Comparison of ENCODE assay signal across 20 cellular contexts in the genomic region with DNA sequence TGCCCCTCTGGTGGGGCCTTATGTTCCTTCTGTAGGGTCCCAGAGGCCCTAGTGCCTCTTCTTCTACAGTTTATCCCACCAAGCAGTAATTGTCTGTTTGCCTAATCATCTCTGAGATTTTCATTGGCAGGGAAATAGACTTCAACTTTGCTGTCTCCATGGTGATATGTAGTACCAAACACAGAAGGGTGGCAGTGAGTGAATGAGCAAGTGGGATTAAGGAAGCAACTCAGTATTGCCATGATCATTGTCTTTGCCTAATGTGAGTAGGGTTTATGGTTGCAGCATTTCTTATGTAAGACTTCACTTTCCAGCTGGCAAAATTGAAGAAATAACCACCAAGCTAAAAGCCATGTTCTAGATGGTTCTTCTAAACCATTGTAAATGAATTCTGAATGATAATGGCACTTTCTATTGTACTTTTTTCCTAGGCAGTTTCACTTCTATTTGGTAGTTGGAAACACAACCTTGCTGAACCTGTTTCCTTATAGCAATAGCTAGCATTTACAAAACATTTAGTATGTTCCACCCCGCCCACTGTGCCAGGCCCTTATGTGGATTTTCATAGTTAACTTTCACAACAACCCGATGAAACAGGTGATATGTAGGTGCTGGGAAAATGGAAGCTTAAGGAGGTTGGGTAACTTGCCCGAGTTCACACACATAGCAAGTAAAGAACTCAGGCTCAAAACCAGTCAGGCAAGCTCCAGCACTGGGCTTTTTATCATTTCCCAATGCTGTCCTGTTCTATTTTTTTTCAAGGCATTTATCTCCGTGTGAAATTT. TPM values are rescaled to one million over a fixed set of nuclear protein-coding genes. Genes with fewer than 3 reads are reported as not detected.
A peak's percentile ranks its signal among the peaks of the same experiment; 100 is the strongest.
DNase-seq lines count a peak whose midpoint lies in the region; ATAC-seq and TF ChIP-seq lines count a peak whose summit lies in the region.
"Had no signal": no experiment of that assay in that cellular context is flagged by ENCODE, and none has a peak within 500 bp of the region (broad histone marks: within the 10 kb centered on the region; RNA-seq: fewer than 3 reads in every experiment).

No MANE protein-coding gene starts in this region.

- H4K20me1 ChIP-seq in mammary epithelial cell (ENCODE audit: insufficient read depth, low read length): no peaks in the 10 kb centered on the region

- intact Hi-C loops in Calu3 (cut with micrococcal nuclease; ENCODE audit: unreplicated experiment) (no loop called here), mammary epithelial cell (cut with micrococcal nuclease) (no loop called here), mucosa of descending colon (cut with DNase I, micrococcal nuclease) (no loop called here), natural killer cell (cut with micrococcal nuclease) (no loop called here)

- H3K27ac Mint-ChIP-seq in Calu3 (ENCODE audit: unreplicated experiment) (no peak overlapping the region), natural killer cell (no peak overlapping the region)
- H3K27ac Mint-ChIP-seq: activated CD8-positive, alpha-beta T cell treated with anti-CD3 and anti-CD28 coated beads for 36 hours; activated T-helper 2 cell treated with anti-CD3 and anti-CD28 coated beads, Interferon-gamma antibody, Interleukin-2, Interleukin-4, amounts not matched to agents 10 μg/mL and 5 μg/mL and 100 μg/mL, durations not matched to agents 14 hours and 24 hours and 36 hours had no signal

- H3K9me3 Mint-ChIP-seq in Calu3 (ENCODE audit: low read depth, unreplicated experiment) (no peaks in the 10 kb centered on the region), natural killer cell (no peaks in the 10 kb centered on the region)
- H3K9me3 Mint-ChIP-seq: activated CD8-positive, alpha-beta T cell treated with anti-CD3 and anti-CD28 coated beads for 36 hours; activated T-helper 2 cell treated with anti-CD3 and anti-CD28 coated beads, Interferon-gamma antibody, Interleukin-2, Interleukin-4, amounts not matched to agents 10 μg/mL and 5 μg/mL and 100 μg/mL, durations not matched to agents 14 hours and 24 hours and 36 hours had no signal

- no peak overlapping the region for H3K9ac ChIP-seq in mammary epithelial cell (ENCODE audit: insufficient read depth, low read length)
- H3K9ac ChIP-seq: parathyroid adenoma had no signal

- in situ Hi-C loops in mammary epithelial cell (cut with MboI; ENCODE audit: low sequenced_read_pairs in 2 of 2): no loop called here

- H3K4me1 Mint-ChIP-seq in Calu3 (ENCODE audit: low read depth, unreplicated experiment) (no peaks in the 10 kb centered on the region), natural killer cell (no peaks in the 10 kb centered on the region)

- dilution Hi-C loops in mammary epithelial cell (cut with HindIII; ENCODE audit: low sequenced_read_pairs): no loop called here

- CTCF ChIA-PET in Calu3 (lab: Charles Lee): interaction anchor here (0.6 to 0.8 kb wide), 2 partner anchors 44 to 525 kb away, joined by 3 read pairs; no protein-coding TSS in a partner anchor
- CTCF ChIA-PET in mammary epithelial cell (lab: Charles Lee; ENCODE audit: low non-redundant PET): no interaction called here

- H3K4me2 ChIP-seq in mammary epithelial cell (ENCODE audit: insufficient read depth, low read depth, low read length): no peak overlapping the region

- WGBS in mammary epithelial cell (ENCODE audit: low coverage, missing lambda C conversion rate): 69% methylated on average over 4 of the region's 4 CpGs

- TF ChIP-seq CTCF in Calu3 (IDR thresholded peaks at IDR 0.05; ENCODE audit: unreplicated experiment) (no peak), LNCaP clone FGC (IDR thresholded peaks at IDR 0.05; ENCODE audit: control insufficient read depth, extremely low read depth, insufficient read depth) (no peak), mammary epithelial cell (conservative IDR thresholded peaks at IDR 0.05 in 1 of 2, IDR thresholded peaks at IDR 0.05 in 1 of 2; ENCODE audit: extremely low read depth in 1 of 2, insufficient read depth in 1 of 2, low read depth in 1 of 2, low read length in 2 of 2) (no peak), mucosa of descending colon (IDR thresholded peaks at IDR 0.05) (no peak), natural killer cell (IDR thresholded peaks at IDR 0.05) (no peak)

- H3K79me2 ChIP-seq in mammary epithelial cell (ENCODE audit: insufficient read depth, low read length): no peaks in the 10 kb centered on the region
- H3K79me2 ChIP-seq: parathyroid adenoma had no signal

- H3K4me3 ChIP-seq in LNCaP clone FGC (ENCODE audit: low read depth, low read length): 0 out of 2 replicates have a peak overlapping the region, but pooled peaks have one; percentile 2
- no peak overlapping the region for H3K4me3 ChIP-seq in mammary epithelial cell (replicated peaks in 1 of 3; ENCODE audit: insufficient read depth in 1 of 3, low read depth in 2 of 3, low read length in 3 of 3)
- no peak overlapping the region for H3K4me3 ChIP-seq in mucosa of descending colon
- no peak overlapping the region for H3K4me3 ChIP-seq in H7 (ENCODE audit: insufficient read depth, low read depth, low read length)
- H3K4me3 ChIP-seq: ascending aorta had no signal

- H3K9me3 ChIP-seq in mammary epithelial cell (replicated peaks; ENCODE audit: insufficient read depth, low read length) (no peaks in the 10 kb centered on the region), mucosa of descending colon (no peaks in the 10 kb centered on the region)
- H3K9me3 ChIP-seq: ascending aorta, BE2C had no signal

- H3K36me3 Mint-ChIP-seq in Calu3 (ENCODE audit: insufficient read depth, unreplicated experiment): no peaks in the 10 kb centered on the region
- H3K36me3 Mint-ChIP-seq in natural killer cell: no peaks in the 10 kb centered on the region

- H3K27ac ChIP-seq in mammary epithelial cell (ENCODE audit: insufficient read depth, low read depth, low read length): no peak overlapping the region
- H3K27ac ChIP-seq: ascending aorta, parathyroid adenoma had no signal

- no TSS peak for BruUV-seq in Calu3 (replicated peaks; lab: Mats Ljungman, UMichigan)
- BruUV-seq in mammary epithelial cell (replicated peaks; lab: Mats Ljungman, UMichigan): no TSS peak

- H3K36me3 ChIP-seq in mammary epithelial cell (ENCODE audit: insufficient read depth, low read length) (no peaks in the 10 kb centered on the region), mucosa of descending colon (ENCODE audit: low read depth) (no peaks in the 10 kb centered on the region), H7 (replicated peaks; ENCODE audit: control insufficient read depth, insufficient read depth, low read length) (no peaks in the 10 kb centered on the region)
- H3K36me3 ChIP-seq: ascending aorta, BE2C had no signal

- H3K4me3 Mint-ChIP-seq in Calu3 (ENCODE audit: low read depth, unreplicated experiment) (no peak overlapping the region), natural killer cell (no peak overlapping the region)
- H3K4me3 Mint-ChIP-seq: activated CD8-positive, alpha-beta T cell treated with anti-CD3 and anti-CD28 coated beads for 36 hours had no signal

- no peaks in the 10 kb centered on the region for H3K4me1 ChIP-seq in mammary epithelial cell (ENCODE audit: insufficient read depth, low read length)
- H3K4me1 ChIP-seq in mucosa of descending colon (ENCODE audit: low read depth): no peaks in the 10 kb centered on the region
- H3K4me1 ChIP-seq: ascending aorta, BE2C, parathyroid adenoma had no signal

- H3K27me3 Mint-ChIP-seq in Calu3 (ENCODE audit: unreplicated experiment) (no peaks in the 10 kb centered on the region), natural killer cell (ENCODE audit: low read depth in 2 of 2) (no peaks in the 10 kb centered on the region)
- H3K27me3 Mint-ChIP-seq: activated CD8-positive, alpha-beta T cell treated with anti-CD3 and anti-CD28 coated beads for 36 hours had no signal

- no peak overlapping the region for H2AFZ ChIP-seq in mammary epithelial cell (ENCODE audit: low read depth, low read length)
- H2AFZ ChIP-seq: parathyroid adenoma had no signal

- ATAC-seq in mucosa of descending colon (peak; percentile 95), GM19455 (IDR thresholded peaks at IDR 0.05; ENCODE audit: unreplicated experiment) (no peak), natural killer cell (no peak)
- ATAC-seq: activated CD8-positive, alpha-beta T cell treated with anti-CD3 and anti-CD28 coated beads for 36 hours had no signal

- peak; percentile 5 for DNase-seq in Calu3
- peak; percentile 66 for DNase-seq in LNCaP clone FGC (ENCODE audit: low read depth)
- DNase-seq in mammary epithelial cell: peak; percentile 31
- peak; percentile 49 to 71 (median 54) for DNase-seq in mucosa of descending colon
- no peak for DNase-seq in NCI-H2107 treated with DMSO at 0.1 percent for 48 hours (lab: John Stamatoyannopoulos, UW; ENCODE audit: unreplicated experiment)
- no peak for DNase-seq in H7
- no peak for DNase-seq in natural killer cell
- DNase-seq: activated CD8-positive, alpha-beta T cell treated with anti-CD3 and anti-CD28 coated beads for 36 hours; BE2C; DMS79 treated with DMSO at 0.1 percent for 48 hours; foreskin melanocyte; midbrain; NCI-H1436 treated with DMSO at 0.1 percent for 48 hours; NCI-H69; SHP77 treated with DMSO at 0.1 percent for 48 hours had no signal

- H3K27me3 ChIP-seq in mammary epithelial cell (ENCODE audit: insufficient read depth, low read length) (no peaks in the 10 kb centered on the region), H7 (ENCODE audit: control insufficient read depth, insufficient read depth, low read length) (no peaks in the 10 kb centered on the region)
- H3K27me3 ChIP-seq: ascending aorta, BE2C had no signal

RNA-seq across cellular contexts. Expression of a gene that starts 32.0 kb away (rescaled TPM):
- total RNA-seq in Calu3 (2022) (not detected in 2 replicates), mammary epithelial cell (not detected), mucosa of descending colon (not detected), natural killer cell (not detected)
- polyA plus RNA-seq in mammary epithelial cell: not detected
- not detected for polyA minus RNA-seq in mammary epithelial cell
- not detected in 2 replicates for total RNA-seq in H7 (2014; rRNA removed; shearing (Covaris generic))
- total RNA-seq: activated CD8-positive, alpha-beta T cell treated with anti-CD3 and anti-CD28 coated beads for 36 hours; activated T-helper 2 cell treated with anti-CD3 and anti-CD28 coated beads, Interferon-gamma antibody, Interleukin-2, Interleukin-4, amounts not matched to agents 10 μg/mL and 5 μg/mL and 100 μg/mL, durations not matched to agents 14 hours and 24 hours and 36 hours; ascending aorta; dermis microvascular lymphatic vessel endothelial cell had no signal

RNA-seq across cellular contexts. Expression of a gene that starts 53.1 kb away (rescaled TPM):
- total RNA-seq in Calu3 (2022): 21.7 and 21.8 TPM in 2 replicates
- total RNA-seq in mammary epithelial cell: 10 to 100 TPM; 11.8 to 34.2 TPM
- 15.7 TPM for polyA plus RNA-seq in mammary epithelial cell
- polyA minus RNA-seq in mammary epithelial cell: 4.5 TPM
- 10 to 100 TPM; 11.3 to 18.0 (median 13.0) TPM for total RNA-seq in mucosa of descending colon
- total RNA-seq in H7 (2014; rRNA removed; shearing (Covaris generic)): 18.8 and 25.3 TPM in 2 replicates
- total RNA-seq in natural killer cell: 10 to 100 TPM; 21.7 to 24.7 (median 21.7) TPM

Comparison
In these comparisons a context has a peak if more than half of its experiments do, and no peak if none do; other contexts are left out.
1. DNase-seq: peak in Calu3 (single experiment), LNCaP clone FGC (single experiment), mammary epithelial cell (single experiment) and mucosa of descending colon (3 of 3); none in NCI-H2107 treated with DMSO at 0.1 percent for 48 hours (single experiment), H7 (single experiment) and natural killer cell (single experiment).